22 cellular contexts compared by ENCODE assay signal in genomic region chr9:108854094-108854493, GRCh38. TPM values are rescaled to one million over a fixed set of nuclear protein-coding genes. Genes with fewer than 3 reads are reported as not detected.
"Had no signal": no experiment of that assay in that cellular context is flagged by ENCODE, and none has a peak within 500 bp of the region (broad histone marks: within the 10 kb centered on the region; RNA-seq: fewer than 3 reads in every experiment).

No MANE protein-coding gene starts in this region.

- H3K4me3 ChIP-seq: coronary artery, lower lobe of right lung, sigmoid colon, stomach, upper lobe of left lung had no signal

- H2AFZ ChIP-seq: parathyroid adenoma had no signal

- H3K79me2 ChIP-seq: parathyroid adenoma had no signal

- H3K4me1 ChIP-seq: lower lobe of right lung, parathyroid adenoma, sigmoid colon, stomach, upper lobe of left lung had no signal

- H3K9me3 Mint-ChIP-seq: activated T-cell treated with anti-CD3 and anti-CD28 coated beads, Interleukin-2, amount 50 U/mL, for 72 hours; central memory CD8-positive, alpha-beta T cell; natural killer cell treated with Interleukin-12 subunit alpha and Interleukin-12 subunit beta and Interleukin-15 and Interleukin-18, amount 100 ng/mL, for 72 hours; stimulated activated effector memory CD8-positive, alpha-beta T cell treated with anti-CD3 and anti-CD28 coated beads, Interleukin-12 subunit alpha, Interleukin-12 subunit beta, amount 100 ng/mL, for 72 hours had no signal

- H3K27ac ChIP-seq: brain microvascular endothelial cell, coronary artery, lower lobe of right lung, parathyroid adenoma, sigmoid colon, stomach, upper lobe of left lung, WERI-Rb-1 had no signal

- H3K36me3 Mint-ChIP-seq: natural killer cell treated with Interleukin-12 subunit alpha and Interleukin-12 subunit beta and Interleukin-15 and Interleukin-18, amount 100 ng/mL, for 72 hours; stimulated activated effector memory CD8-positive, alpha-beta T cell treated with anti-CD3 and anti-CD28 coated beads, Interleukin-12 subunit alpha, Interleukin-12 subunit beta, amount 100 ng/mL, for 72 hours had no signal

- H3K27me3 ChIP-seq: brain microvascular endothelial cell, sigmoid colon, stomach, upper lobe of left lung had no signal

- H3K4me1 Mint-ChIP-seq: central memory CD8-positive, alpha-beta T cell; stimulated activated effector memory CD8-positive, alpha-beta T cell treated with anti-CD3 and anti-CD28 coated beads, Interleukin-12 subunit alpha, Interleukin-12 subunit beta, amount 100 ng/mL, for 72 hours had no signal

- H3K9ac ChIP-seq: parathyroid adenoma had no signal

- H3K4me3 Mint-ChIP-seq: activated T-cell treated with anti-CD3 and anti-CD28 coated beads, Interleukin-2, amount 50 U/mL, for 72 hours; central memory CD8-positive, alpha-beta T cell; natural killer cell treated with Interleukin-12 subunit alpha and Interleukin-12 subunit beta and Interleukin-15 and Interleukin-18, amount 100 ng/mL, for 72 hours; stimulated activated effector memory CD8-positive, alpha-beta T cell treated with anti-CD3 and anti-CD28 coated beads, Interleukin-12 subunit alpha, Interleukin-12 subunit beta, amount 100 ng/mL, for 72 hours had no signal

- DNase-seq: activated CD4-positive, alpha-beta T cell treated with anti-CD3 and anti-CD28 coated beads, Interleukin-2, amount 50 U/mL, for 4 hours; activated effector memory CD4-positive, alpha-beta T cell treated with anti-CD3 and anti-CD28 coated beads, Interleukin-2, amount 50 U/mL, for 16 hours; activated naive CD4-positive, alpha-beta T cell treated with anti-CD3 and anti-CD28 coated beads, Interleukin-2, amount 50 U/mL, for 16 hours; activated T-cell treated with anti-CD3 and anti-CD28 coated beads, Interleukin-2, amount 50 U/mL, for 72 hours; aorta; brain microvascular endothelial cell; islet precursor cell; left colon; lower lobe of right lung; sigmoid colon; stimulated activated CD4-positive, alpha-beta T cell treated with anti-CD3 and anti-CD28 coated beads, Interleukin-4, amount 100 ng/mL, for 24 hours; stomach; WERI-Rb-1 had no signal

- H3K27ac Mint-ChIP-seq: activated T-cell treated with anti-CD3 and anti-CD28 coated beads, Interleukin-2, amount 50 U/mL, for 72 hours; natural killer cell treated with Interleukin-12 subunit alpha and Interleukin-12 subunit beta and Interleukin-15 and Interleukin-18, amount 100 ng/mL, for 72 hours; stimulated activated effector memory CD8-positive, alpha-beta T cell treated with anti-CD3 and anti-CD28 coated beads, Interleukin-12 subunit alpha, Interleukin-12 subunit beta, amount 100 ng/mL, for 72 hours had no signal

- H3K36me3 ChIP-seq: brain microvascular endothelial cell, lower lobe of right lung, sigmoid colon, stomach, upper lobe of left lung, WERI-Rb-1 had no signal

- ATAC-seq: activated T-cell treated with anti-CD3 and anti-CD28 coated beads, Interleukin-2, amount 50 U/mL, for 72 hours; left colon; natural killer cell treated with Interleukin-12 subunit alpha and Interleukin-12 subunit beta and Interleukin-15 and Interleukin-18, amount 100 ng/mL, for 72 hours; stimulated activated effector memory CD8-positive, alpha-beta T cell treated with anti-CD3 and anti-CD28 coated beads, Interleukin-12 subunit alpha, Interleukin-12 subunit beta, amount 100 ng/mL, for 72 hours had no signal

- H3K9me3 ChIP-seq: lower lobe of right lung, sigmoid colon, stomach, upper lobe of left lung had no signal

RNA-seq across cellular contexts. Expression of gene ACTL7B, which starts 1.7 kb away (rescaled TPM):
- total RNA-seq: activated CD8-positive, alpha-beta memory T cell treated with anti-CD3 and anti-CD28 coated beads for 36 hours; aorta; left colon; lower lobe of right lung; natural killer cell treated with Interleukin-12 subunit alpha and Interleukin-12 subunit beta and Interleukin-15 and Interleukin-18, amount 100 ng/mL, for 72 hours; stomach; temporal lobe had no signal
- polyA plus RNA-seq: aorta, sigmoid colon, stomach had no signal

RNA-seq across cellular contexts. Expression of gene ACTL7A, which starts 8.0 kb away (rescaled TPM):
- total RNA-seq: activated CD8-positive, alpha-beta memory T cell treated with anti-CD3 and anti-CD28 coated beads for 36 hours; activated T-cell treated with anti-CD3 and anti-CD28 coated beads, Interleukin-2, amount 50 U/mL, for 72 hours; aorta; left colon; lower lobe of right lung; natural killer cell treated with Interleukin-12 subunit alpha and Interleukin-12 subunit beta and Interleukin-15 and Interleukin-18, amount 100 ng/mL, for 72 hours; sigmoid colon; stomach; temporal lobe; upper lobe of left lung had no signal
- polyA plus RNA-seq: aorta, esophagus, sigmoid colon, stomach had no signal
